32 cellular contexts compared by ENCODE assay signal in genomic region chr3:176068750-176069149, GRCh38.
"Had no signal": no experiment of that assay in that cellular context is flagged by ENCODE, and none has a peak within 500 bp of the region (broad histone marks: within the 10 kb centered on the region; RNA-seq: fewer than 3 reads in every experiment).

No MANE protein-coding gene starts in this region.

- H3K4me3 Mint-ChIP-seq: activated B cell treated with CpG ODN at 0.5 μM for 24 hours; activated CD8-positive, alpha-beta T cell treated with anti-CD3 and anti-CD28 coated beads for 36 hours; activated naive CD4-positive, alpha-beta T cell treated with anti-CD3 and anti-CD28 coated beads, Interleukin-2, amount 10 ng/mL, durations not matched to agents 7 days and 5 days; activated naive CD8-positive, alpha-beta T cell treated with anti-CD3 and anti-CD28 coated beads, Interleukin-2, amount 10 ng/mL, durations not matched to agents 7 days and 5 days; activated T-cell treated with anti-CD3 and anti-CD28 coated beads, Interleukin-2, amount 50 U/mL, for 4 hours; activated T-helper 17 cell treated with anti-CD3 and anti-CD28 coated beads, Interleukin-2, amount 50 U/mL, for 72 hours; central memory CD8-positive, alpha-beta T cell; dendritic cell treated with granulocyte-macrophage colony-stimulating factor and Interleukin-4, amounts not matched to agents 40 ng/mL and 50 ng/mL, for 4 days; T-cell; T-helper 1 cell treated with Interleukin-12 subunit alpha and Interleukin-12 subunit beta and Interleukin-4 antibody, amounts not matched to agents 30 μg/mL and 1 μg/mL, for 36 hours had no signal

- H3K9me3 ChIP-seq: gastrocnemius medialis, heart left ventricle had no signal

- H3K27ac Mint-ChIP-seq: activated B cell treated with CpG ODN at 0.5 μM for 24 hours; activated CD8-positive, alpha-beta T cell treated with anti-CD3 and anti-CD28 coated beads for 36 hours; activated naive CD4-positive, alpha-beta T cell treated with anti-CD3 and anti-CD28 coated beads, Interleukin-2, amount 10 ng/mL, durations not matched to agents 7 days and 5 days; activated naive CD4-positive, alpha-beta T cell treated with anti-CD3 and anti-CD28 coated beads, Interleukin-2, amount 50 U/mL, for 72 hours; activated naive CD8-positive, alpha-beta T cell treated with anti-CD3 and anti-CD28 coated beads, Interleukin-2, amount 10 ng/mL, durations not matched to agents 7 days and 5 days; activated T-helper 17 cell treated with anti-CD3 and anti-CD28 coated beads, Interleukin-2, amount 50 U/mL, for 72 hours; dendritic cell treated with granulocyte-macrophage colony-stimulating factor and Interleukin-4, amounts not matched to agents 40 ng/mL and 50 ng/mL, for 4 days; T-cell; T-helper 1 cell treated with Interleukin-12 subunit alpha and Interleukin-12 subunit beta and Interleukin-4 antibody, amounts not matched to agents 30 μg/mL and 1 μg/mL, for 36 hours had no signal

- H3K36me3 ChIP-seq: brain microvascular endothelial cell, esophagus muscularis mucosa, gastrocnemius medialis, heart left ventricle, WERI-Rb-1 had no signal

- H3K4me3 ChIP-seq: coronary artery, dorsolateral prefrontal cortex, esophagus muscularis mucosa, gastrocnemius medialis, heart left ventricle had no signal

- H3K27ac ChIP-seq: brain microvascular endothelial cell, coronary artery, dorsolateral prefrontal cortex, esophagus muscularis mucosa, foreskin keratinocyte, gastrocnemius medialis, heart left ventricle, WERI-Rb-1 had no signal

- H3K27me3 ChIP-seq: brain microvascular endothelial cell, dorsolateral prefrontal cortex, esophagus muscularis mucosa, foreskin keratinocyte, gastrocnemius medialis, heart left ventricle had no signal

- H3K27me3 Mint-ChIP-seq: activated B cell treated with CpG ODN at 0.5 μM for 24 hours; activated CD8-positive, alpha-beta T cell treated with anti-CD3 and anti-CD28 coated beads for 36 hours; activated naive CD4-positive, alpha-beta T cell treated with anti-CD3 and anti-CD28 coated beads, Interleukin-2, amount 10 ng/mL, durations not matched to agents 7 days and 5 days; activated naive CD8-positive, alpha-beta T cell treated with anti-CD3 and anti-CD28 coated beads, Interleukin-2, amount 10 ng/mL, durations not matched to agents 7 days and 5 days; activated T-helper 17 cell treated with anti-CD3 and anti-CD28 coated beads, Interleukin-2, amount 50 U/mL, for 72 hours; central memory CD8-positive, alpha-beta T cell; dendritic cell treated with granulocyte-macrophage colony-stimulating factor and Interleukin-4, amounts not matched to agents 40 ng/mL and 50 ng/mL, for 4 days; T-cell had no signal

- H3K36me3 Mint-ChIP-seq: activated naive CD4-positive, alpha-beta T cell treated with anti-CD3 and anti-CD28 coated beads, Interleukin-2, amount 10 ng/mL, durations not matched to agents 7 days and 5 days; activated naive CD4-positive, alpha-beta T cell treated with anti-CD3 and anti-CD28 coated beads, Interleukin-2, amount 50 U/mL, for 72 hours; activated naive CD8-positive, alpha-beta T cell treated with anti-CD3 and anti-CD28 coated beads, Interleukin-2, amount 10 ng/mL, durations not matched to agents 7 days and 5 days; T-cell had no signal

- ATAC-seq: activated CD4-positive, CD25-positive, alpha-beta regulatory T cell treated with anti-CD3 and anti-CD28 coated beads, Interleukin-2, amount 50 U/mL, for 24 hours; activated CD8-positive, alpha-beta T cell treated with anti-CD3 and anti-CD28 coated beads for 36 hours; activated naive CD4-positive, alpha-beta T cell treated with anti-CD3 and anti-CD28 coated beads, Interleukin-2, amount 50 U/mL, for 72 hours; activated T-cell treated with anti-CD3 and anti-CD28 coated beads, Interleukin-2, amount 50 U/mL, for 4 hours; activated T-helper 17 cell treated with anti-CD3 and anti-CD28 coated beads, Interleukin-2, amount 50 U/mL, for 72 hours; foreskin keratinocyte; gastrocnemius medialis; heart left ventricle; T-cell had no signal

- DNase-seq: activated B cell treated with CpG ODN at 0.5 μM for 24 hours; activated CD4-positive, alpha-beta T cell treated with anti-CD3 and anti-CD28 coated beads for 48 hours; activated CD4-positive, alpha-beta T cell treated with anti-CD3 and anti-CD28 coated beads, Interleukin-2, amount 50 U/mL, for 1 hour; activated CD4-positive, alpha-beta T cell treated with anti-CD3 and anti-CD28 coated beads, Interleukin-2, amount 50 U/mL, for 48 hours; activated CD8-positive, alpha-beta memory T cell treated with anti-CD3 and anti-CD28 coated beads for 24 hours; activated CD8-positive, alpha-beta T cell treated with anti-CD3 and anti-CD28 coated beads for 36 hours; activated effector memory CD4-positive, alpha-beta T cell treated with Interleukin-2 at 50 U/mL for 16 hours; activated naive CD4-positive, alpha-beta T cell; activated naive CD4-positive, alpha-beta T cell treated with anti-CD3 and anti-CD28 coated beads, Interleukin-2, amount 10 ng/mL, durations not matched to agents 7 days and 5 days; activated naive CD8-positive, alpha-beta T cell treated with anti-CD3 and anti-CD28 coated beads, Interleukin-2, amount 10 ng/mL, durations not matched to agents 7 days and 5 days; activated T-cell treated with anti-CD3 and anti-CD28 coated beads, Interleukin-2, amount 50 U/mL, for 4 hours; brain microvascular endothelial cell; dorsolateral prefrontal cortex; effector memory CD4-positive, alpha-beta T cell; erythroblast; foreskin keratinocyte; gastrocnemius medialis; glutamatergic neuron; T-cell; T1000; WERI-Rb-1 had no signal

- H3K4me1 Mint-ChIP-seq: activated B cell treated with CpG ODN at 0.5 μM for 24 hours; activated naive CD4-positive, alpha-beta T cell treated with anti-CD3 and anti-CD28 coated beads, Interleukin-2, amount 10 ng/mL, durations not matched to agents 7 days and 5 days; activated naive CD8-positive, alpha-beta T cell treated with anti-CD3 and anti-CD28 coated beads, Interleukin-2, amount 10 ng/mL, durations not matched to agents 7 days and 5 days; activated T-helper 17 cell treated with anti-CD3 and anti-CD28 coated beads, Interleukin-2, amount 50 U/mL, for 72 hours; central memory CD8-positive, alpha-beta T cell; T-cell had no signal

- H3K4me1 ChIP-seq: esophagus muscularis mucosa, foreskin keratinocyte, gastrocnemius medialis, heart left ventricle had no signal

- FAIRE-seq: astrocyte, bronchial epithelial cell had no signal

- H3K9me3 Mint-ChIP-seq: activated B cell treated with CpG ODN at 0.5 μM for 24 hours; activated CD8-positive, alpha-beta T cell treated with anti-CD3 and anti-CD28 coated beads for 36 hours; activated T-cell treated with anti-CD3 and anti-CD28 coated beads, Interleukin-2, amount 50 U/mL, for 4 hours; T-helper 1 cell treated with Interleukin-12 subunit alpha and Interleukin-12 subunit beta and Interleukin-4 antibody, amounts not matched to agents 30 μg/mL and 1 μg/mL, for 36 hours had no signal
